In the genomic region with DNA sequence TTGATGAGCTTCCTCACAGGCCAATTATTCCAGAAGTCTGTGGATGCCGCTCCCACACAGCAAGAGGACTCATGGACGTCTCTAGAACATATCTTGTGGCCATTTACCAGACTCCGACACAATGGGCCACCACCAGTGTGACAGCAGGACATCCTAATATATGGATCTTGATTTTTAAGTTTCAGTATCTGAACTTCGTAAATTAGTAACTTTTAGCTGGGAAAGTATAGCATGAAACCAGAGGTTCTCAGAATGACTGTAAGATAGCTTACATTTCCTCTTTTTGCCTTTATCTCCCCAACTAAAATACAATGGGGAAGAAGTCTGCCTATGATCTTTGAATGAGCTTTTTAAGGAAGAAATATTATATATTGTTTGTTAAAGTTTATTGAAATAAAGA, we compare ENCODE assay signal across 14 cellular contexts.
DNase-seq lines count a peak whose midpoint lies in the region; ATAC-seq, FAIRE-seq and TF ChIP-seq lines count a peak whose summit lies in the region.
"Had no signal": no experiment of that assay in that cellular context is flagged by ENCODE, and none has a peak within 500 bp of the region (broad histone marks: within the 10 kb centered on the region; RNA-seq: fewer than 3 reads in every experiment).

No MANE protein-coding gene starts in this region.

- H2AFZ ChIP-seq in SU-DHL-6 (ENCODE audit: low read depth, low read length, severe bottlenecking) (no peak overlapping the region), HepG2 (ENCODE audit: low read length) (no peak overlapping the region)
- H2AFZ ChIP-seq: hepatocyte had no signal

- no peaks in the 10 kb centered on the region for H3K4me1 ChIP-seq in HepG2 (ENCODE audit: insufficient read depth, low read length)

- H4K20me1 ChIP-seq in SU-DHL-6 (ENCODE audit: low read depth, low read length) = peaks cover 42% of the 10 kb centered on the region
- no peaks in the 10 kb centered on the region for H4K20me1 ChIP-seq in HepG2 (ENCODE audit: insufficient read depth, low read length)

- no peak for FAIRE-seq in HepG2 (lab: Jason Lieb, UNC)

- TF ChIP-seq POLR2A in HepG2 (IDR thresholded peaks at IDR 0.05; ENCODE audit: insufficient read depth in 1 of 2, low read depth in 2 of 2, low read length in 2 of 2) = no peak

- intact Hi-C loops in HepG2 (cut with micrococcal nuclease; ENCODE audit: unreplicated experiment) = no loop called here

- H3K4me2 ChIP-seq in SU-DHL-6 (ENCODE audit: low read depth, low read length, poor library complexity, severe bottlenecking) (no peak overlapping the region), HepG2 (ENCODE audit: low read depth, low read length) (no peak overlapping the region)
- H3K4me2 ChIP-seq: hepatocyte had no signal

- H3K9me2 ChIP-seq in SU-DHL-6 (replicated peaks; ENCODE audit: insufficient read depth, low read length) = no peaks in the 10 kb centered on the region

- in situ Hi-C loops in HepG2 (cut with HindIII; ENCODE audit: extremely low pct_ligation_motif_present, low pct_unique_long_range_greater_than_20kb) = no loop called here

- H3K9ac ChIP-seq in SU-DHL-6 (ENCODE audit: low read length) (no peak overlapping the region), HepG2 (ENCODE audit: insufficient read depth, low read depth, low read length) (no peak overlapping the region)

- H3K27me3 ChIP-seq in SU-DHL-6 (ENCODE audit: low read length) (no peaks in the 10 kb centered on the region), WERI-Rb-1 (ENCODE audit: insufficient read depth, low read depth, severe bottlenecking) (no peaks in the 10 kb centered on the region), HepG2 (ENCODE audit: control insufficient read depth in 1 of 2, insufficient read depth in 2 of 2, low read length in 2 of 2) (no peaks in the 10 kb centered on the region)
- H3K27me3 ChIP-seq: hepatocyte had no signal

- ATAC-seq in GM18499 (IDR thresholded peaks at IDR 0.05; ENCODE audit: insufficient read depth, unreplicated experiment) (peak; percentile 95), GM19468 (IDR thresholded peaks at IDR 0.05; ENCODE audit: extremely low read depth, unreplicated experiment) (peak; percentile 91), HG03060 (IDR thresholded peaks at IDR 0.05; ENCODE audit: low read depth, unreplicated experiment) (peak; percentile 76), HepG2 (no peak)

- peaks cover 95% of the 10 kb centered on the region for H3F3A ChIP-seq in SU-DHL-6 (ENCODE audit: insufficient read depth)

- CTCF ChIA-PET in HepG2 (lab: Yijun Ruan, JAX; ENCODE audit: low intra/inter-chr PET ratio, low total read pairs) = no interaction called here

- POLR2A ChIA-PET in HepG2 (lab: Yijun Ruan, JAX) = no interaction called here

- no peak for TF ChIP-seq RAD21 in HepG2 (CRISPR knock-in tag; IDR thresholded peaks at IDR 0.05)

- WGBS in HepG2 (ENCODE audit: low lambda C conversion rate) = 54% methylated on average over 4 of the region's 4 CpGs

- H3K4me3 ChIP-seq in SU-DHL-6 (ENCODE audit: insufficient read depth, low read length, poor library complexity, severe bottlenecking) (no peak overlapping the region), WERI-Rb-1 (ENCODE audit: low read depth, low read length) (no peak overlapping the region), HepG2 (replicated peaks in 1 of 3; ENCODE audit: insufficient read depth in 1 of 3, low read depth in 2 of 3, low read length in 3 of 3) (no peak overlapping the region)
- H3K4me3 ChIP-seq: hepatocyte, thoracic aorta had no signal

- DNase-seq in WERI-Rb-1 (no peak), HepG2 (ENCODE audit: low spot score) (no peak), kidney tubule cell (ENCODE audit: low spot score) (no peak)
- no peak for DNase-seq in activated CD4-positive, alpha-beta T cell treated with anti-CD3 and anti-CD28 coated beads, Interleukin-2, amount 50 U/mL, for 48 hours
- DNase-seq: activated T-cell treated with anti-CD3 and anti-CD28 coated beads, Interleukin-2, amount 50 U/mL, for 48 hours; naive B cell; NCI-H2081 had no signal

- H3K27ac ChIP-seq in SU-DHL-6 (ENCODE audit: low read depth, low read length) = peak overlapping the region; percentile 36; the same call in 1 of the 2 replicates
- H3K27ac ChIP-seq in WERI-Rb-1 = no peak overlapping the region
- no peak overlapping the region for H3K27ac ChIP-seq in HepG2 (ENCODE audit: extremely low read length, insufficient read depth, low read length)
- H3K27ac ChIP-seq: hepatocyte, HL-60, thoracic aorta had no signal

- H3K9me3 ChIP-seq in SU-DHL-6 (ENCODE audit: insufficient read depth, low read length) (no peaks in the 10 kb centered on the region), WERI-Rb-1 (ENCODE audit: severe bottlenecking) (no peaks in the 10 kb centered on the region), HepG2 (ENCODE audit: low read length) (no peaks in the 10 kb centered on the region)
- H3K9me3 ChIP-seq: thoracic aorta had no signal

- H3K36me3 ChIP-seq in SU-DHL-6 (ENCODE audit: low read length) (peaks cover 65% of the 10 kb centered on the region), WERI-Rb-1 (no peaks in the 10 kb centered on the region), HepG2 (replicated peaks in 1 of 2; ENCODE audit: control insufficient read depth in 1 of 2, insufficient read depth in 2 of 2, low read length in 2 of 2) (no peaks in the 10 kb centered on the region)
- H3K36me3 ChIP-seq: thoracic aorta had no signal

- H3K79me2 ChIP-seq in SU-DHL-6 (ENCODE audit: insufficient read depth, low read length) (no peaks in the 10 kb centered on the region; the same call in 1 of the 2 replicates), HepG2 (ENCODE audit: insufficient read depth, low read length) (no peaks in the 10 kb centered on the region)
- H3K79me2 ChIP-seq: hepatocyte had no signal

- TF ChIP-seq EP300 in HepG2 (IDR thresholded peaks at IDR 0.05; ENCODE audit: low read depth in 2 of 2, low read length in 2 of 2) (no peak), HepG2 (CRISPR knock-in tag; IDR thresholded peaks at IDR 0.05; ENCODE audit: borderline replicate concordance) (no peak)

- BruUV-seq in HepG2 (replicated peaks; lab: Mats Ljungman, UMichigan) = no TSS peak

- TF ChIP-seq CTCF in SU-DHL-6 (IDR thresholded peaks at IDR 0.05; ENCODE audit: insufficient read depth, low read length, poor library complexity, severe bottlenecking) = no peak
- no peak for TF ChIP-seq CTCF in WERI-Rb-1 (IDR thresholded peaks at IDR 0.05; ENCODE audit: low read depth, low read length)
- no peak for TF ChIP-seq CTCF in HepG2 (CRISPR knock-in tag; IDR thresholded peaks at IDR 0.05)

TF ChIP-seq in HepG2, 621 proteins besides CTCF, POLR2A, EP300 and RAD21:
- TF ChIP-seq ZNF34 (CRISPR knock-in tag; IDR thresholded peaks at IDR 0.05; ENCODE audit: borderline replicate concordance) (no peak), SRF (IDR thresholded peaks at IDR 0.05; ENCODE audit: low read depth, low read length) (no peak), ISL2 (CRISPR knock-in tag; IDR thresholded peaks at IDR 0.05) (no peak), MED13 (CRISPR knock-in tag; IDR thresholded peaks at IDR 0.05) (no peak), ZNF460 (CRISPR knock-in tag; IDR thresholded peaks at IDR 0.05; ENCODE audit: borderline replicate concordance) (no peak), ZNF350 (CRISPR knock-in tag; IDR thresholded peaks at IDR 0.05; ENCODE audit: borderline replicate concordance, low read depth) (no peak), SUZ12 (IDR thresholded peaks at IDR 0.05; ENCODE audit: low read depth, low read length) (no peak), TRIM24 (CRISPR knock-in tag; IDR thresholded peaks at IDR 0.05) (no peak), CREM (IDR thresholded peaks at IDR 0.05) (no peak), CREM (CRISPR knock-in tag; IDR thresholded peaks at IDR 0.05) (no peak), HOXA5 (CRISPR knock-in tag; IDR thresholded peaks at IDR 0.05) (no peak)
- TF ChIP-seq, protein P1, sequence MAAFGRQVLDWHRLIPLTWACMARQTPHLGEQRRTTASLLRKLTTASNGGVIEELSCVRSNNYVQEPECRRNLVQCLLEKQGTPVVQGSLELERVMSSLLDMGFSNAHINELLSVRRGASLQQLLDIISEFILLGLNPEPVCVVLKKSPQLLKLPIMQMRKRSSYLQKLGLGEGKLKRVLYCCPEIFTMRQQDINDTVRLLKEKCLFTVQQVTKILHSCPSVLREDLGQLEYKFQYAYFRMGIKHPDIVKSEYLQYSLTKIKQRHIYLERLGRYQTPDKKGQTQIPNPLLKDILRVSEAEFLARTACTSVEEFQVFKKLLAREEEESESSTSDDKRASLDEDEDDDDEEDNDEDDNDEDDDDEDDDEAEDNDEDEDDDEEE (CRISPR knock-in tag; IDR thresholded peaks at IDR 0.05) = no peak
- TF ChIP-seq, protein P2, sequence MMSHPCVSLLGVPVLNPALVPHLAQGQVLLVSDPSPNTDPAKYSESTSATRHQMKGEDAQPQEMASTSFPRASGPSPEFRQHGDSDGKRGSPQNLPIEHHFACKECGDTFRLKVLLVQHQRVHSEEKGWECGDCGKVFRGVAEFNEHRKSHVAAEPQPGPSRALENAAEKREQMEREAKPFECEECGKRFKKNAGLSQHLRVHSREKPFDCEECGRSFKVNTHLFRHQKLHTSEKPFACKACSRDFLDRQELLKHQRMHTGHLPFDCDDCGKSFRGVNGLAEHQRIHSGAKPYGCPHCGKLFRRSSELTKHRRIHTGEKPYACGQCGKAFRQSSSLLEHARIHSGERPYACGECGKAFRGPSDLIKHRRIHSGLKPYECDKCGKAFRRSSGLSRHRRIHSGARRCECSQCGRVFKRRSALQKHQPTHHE (CRISPR knock-in tag; IDR thresholded peaks at IDR 0.05; ENCODE audit: borderline replicate concordance) = no peak
TF ChIP-seq in HepG2: peak in this region for 0.
